Comparison of ENCODE assay signal across 8 cellular contexts in the genomic region with DNA sequence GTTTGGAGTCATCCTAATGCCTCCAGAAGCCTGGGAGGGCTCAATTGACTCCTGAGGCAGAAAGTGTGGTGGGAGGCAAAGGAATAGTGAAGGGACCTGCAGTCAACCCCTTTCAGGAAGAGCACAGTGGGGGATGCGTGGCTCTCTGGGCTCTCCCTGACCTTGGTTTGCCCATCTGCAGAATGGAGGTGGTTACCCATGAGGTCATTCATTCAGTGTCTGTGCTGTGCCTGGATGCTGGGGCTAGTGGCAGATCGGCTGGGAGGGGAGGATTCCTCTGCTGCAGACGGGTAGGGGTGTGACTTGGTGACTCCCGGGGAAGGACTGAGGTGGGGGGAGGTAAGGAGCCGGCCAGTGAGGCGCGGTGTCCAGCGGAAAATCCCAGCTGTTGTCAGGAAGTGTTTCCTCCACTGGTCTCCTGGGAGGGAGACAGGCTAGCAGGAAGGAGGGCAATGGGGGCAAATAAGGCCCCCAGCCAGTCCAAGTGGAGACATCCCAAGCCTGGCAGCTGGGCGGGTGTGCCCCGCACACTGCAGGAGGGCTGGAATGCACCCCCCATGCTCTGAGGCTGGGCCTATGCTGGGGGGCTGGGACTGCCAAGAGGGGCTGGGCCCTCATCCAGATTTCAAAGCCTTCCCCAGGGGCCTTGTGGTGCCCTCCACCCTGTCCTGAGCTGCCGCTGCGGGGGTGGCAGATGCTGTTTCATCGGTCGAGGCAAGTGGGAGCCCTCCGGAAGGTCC. TPM values are rescaled to one million over a fixed set of nuclear protein-coding genes. Genes with fewer than 3 reads are reported as not detected.
DNase-seq lines count a peak whose midpoint lies in the region; ATAC-seq, FAIRE-seq and TF ChIP-seq lines count a peak whose summit lies in the region.

No MANE protein-coding gene starts in this region.

- H3K27ac ChIP-seq in HUES48 (ENCODE audit: low read depth, low read length) (peak overlapping the region; percentile 55), lower lobe of right lung (peak overlapping the region; percentile 84)

- H3K27ac Mint-ChIP-seq in type B pancreatic cell = peak overlapping the region; percentile 67

- DNase-seq in AG20443 (ENCODE audit: low spot score) = peak; percentile 66
- peak; percentile 39 for DNase-seq in bronchial epithelial cell (ENCODE audit: low read depth)
- DNase-seq in lower lobe of right lung = no peak
- DNase-seq in type B pancreatic cell (ENCODE audit: extremely low spot score, unreplicated experiment) = no peak
- DNase-seq in DMS153 treated with DMSO at 0.1 percent for 48 hours (lab: John Stamatoyannopoulos, UW; ENCODE audit: unreplicated experiment) = no peak
- DNase-seq in NCI-H187 treated with DMSO at 0.1 percent for 48 hours (lab: John Stamatoyannopoulos, UW) = no peak

- no peak overlapping the region for H3K4me3 ChIP-seq in HUES48 (ENCODE audit: low read depth, low read length)
- no peak overlapping the region for H3K4me3 ChIP-seq in bronchial epithelial cell (ENCODE audit: low read depth, low read length)
- peak overlapping the region; percentile 49 for H3K4me3 ChIP-seq in lower lobe of right lung

- peaks cover 43% of the 10 kb centered on the region for H3K4me1 Mint-ChIP-seq in type B pancreatic cell (ENCODE audit: unreplicated experiment)

- no peak for FAIRE-seq in bronchial epithelial cell (lab: Jason Lieb, UNC)

- H3K36me3 Mint-ChIP-seq in type B pancreatic cell = no peaks in the 10 kb centered on the region

- no peaks in the 10 kb centered on the region for H3K27me3 Mint-ChIP-seq in type B pancreatic cell

- H3K27me3 ChIP-seq in HUES48 (ENCODE audit: control insufficient read depth, insufficient read depth, low read length) = no peaks in the 10 kb centered on the region
- no peaks in the 10 kb centered on the region for H3K27me3 ChIP-seq in bronchial epithelial cell (ENCODE audit: control insufficient read depth, insufficient read depth, low read length)
- no peaks in the 10 kb centered on the region for H3K27me3 ChIP-seq in lower lobe of right lung (ENCODE audit: low read depth)

- intact Hi-C loops in lower lobe of right lung (cut with DNase I) = no loop called here

- H3K9ac ChIP-seq in HUES48 (ENCODE audit: low read depth, low read length) = no peak overlapping the region

- TF ChIP-seq CTCF in bronchial epithelial cell (IDR thresholded peaks at IDR 0.05; ENCODE audit: insufficient read depth, low read length, severe bottlenecking) (no peak), lower lobe of right lung (IDR thresholded peaks at IDR 0.05) (no peak), type B pancreatic cell (conservative IDR thresholded peaks at IDR 0.05) (no peak)

- peak; percentile 7 to 15 for ATAC-seq in lower lobe of right lung
- no peak for ATAC-seq in activated CD4-positive, CD25-positive, alpha-beta regulatory T cell treated with anti-CD3 and anti-CD28 coated beads, Interleukin-2, amount 50 U/mL, for 24 hours

- H3K9me3 ChIP-seq in HUES48 (ENCODE audit: control insufficient read depth, insufficient read depth, low read length) (no peaks in the 10 kb centered on the region), lower lobe of right lung (no peaks in the 10 kb centered on the region)

- H3K4me1 ChIP-seq in HUES48 (ENCODE audit: control insufficient read depth, insufficient read depth, low read length) (peaks cover 59% of the 10 kb centered on the region), lower lobe of right lung (peaks cover 99% of the 10 kb centered on the region)

- no peaks in the 10 kb centered on the region for H3K9me3 Mint-ChIP-seq in type B pancreatic cell

- no peaks in the 10 kb centered on the region for H3K36me3 ChIP-seq in HUES48 (ENCODE audit: control insufficient read depth, insufficient read depth, low read length)
- H3K36me3 ChIP-seq in bronchial epithelial cell (ENCODE audit: control insufficient read depth, insufficient read depth, low read length) = no peaks in the 10 kb centered on the region
- no peaks in the 10 kb centered on the region for H3K36me3 ChIP-seq in lower lobe of right lung

- H3K4me3 Mint-ChIP-seq in type B pancreatic cell = peak overlapping the region; percentile 75

RNA-seq across cellular contexts. Expression of gene CXXC5, which starts 10.9 kb away (rescaled TPM):
- total RNA-seq in bronchial epithelial cell (6.1 and 27.4 TPM in 2 replicates), lower lobe of right lung (27.3 TPM), type B pancreatic cell (ENCODE audit: low replicate concordance) (46.7 and 58.6 TPM in 2 replicates)

Comparison
In these comparisons a context has a peak if more than half of its experiments do, and no peak if none do; other contexts are left out.
1. DNase-seq: peak in AG20443 (single experiment) and bronchial epithelial cell (single experiment); none in lower lobe of right lung (single experiment), type B pancreatic cell (single experiment), DMS153 treated with DMSO at 0.1 percent for 48 hours (single experiment) and NCI-H187 treated with DMSO at 0.1 percent for 48 hours (single experiment).
2. ATAC-seq: peak in lower lobe of right lung (2 of 2); none in activated CD4-positive, CD25-positive, alpha-beta regulatory T cell treated with anti-CD3 and anti-CD28 coated beads, Interleukin-2, amount 50 U/mL, for 24 hours (0 of 2).